In the genomic region with DNA sequence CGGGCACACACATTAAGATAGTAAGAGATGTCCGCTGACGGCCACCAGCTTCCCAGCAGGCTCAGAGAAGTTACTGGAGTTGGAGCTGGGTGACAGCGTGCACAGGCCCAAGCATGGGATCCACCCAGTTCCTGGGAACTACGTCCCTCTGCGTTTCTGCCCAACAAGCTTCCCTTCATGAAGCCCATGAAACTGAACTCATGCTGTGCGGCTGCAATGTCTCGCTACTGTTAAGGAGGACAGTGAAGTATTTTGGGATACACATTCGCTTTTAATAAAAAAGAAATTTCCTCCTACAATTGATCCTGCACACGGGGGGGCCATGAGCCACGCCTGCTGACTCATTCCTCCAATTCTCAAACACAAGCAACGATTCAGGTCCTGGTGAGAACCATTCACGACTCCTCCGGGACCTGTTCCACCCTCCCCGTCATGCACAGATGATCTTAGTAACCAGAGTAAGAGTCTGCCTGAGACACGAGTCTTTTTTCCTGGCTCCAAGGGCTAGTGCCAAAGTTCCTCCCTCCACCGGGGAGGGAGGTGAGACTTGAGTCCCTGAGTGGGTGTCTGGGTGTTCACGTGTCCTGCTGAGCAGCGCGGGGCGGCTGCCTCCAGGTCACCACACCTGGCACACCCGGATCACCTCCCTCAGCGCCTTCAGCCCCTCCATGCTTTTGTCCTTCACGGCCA, we compare ENCODE assay signal across 1 cellular context.
TF ChIP-seq lines count a peak whose summit lies in the region.

No MANE protein-coding gene starts in this region.

TF ChIP-seq in GM23338, 12 proteins besides CTCF, POLR2A, EP300 and RAD21 (continued from another document):
- TF ChIP-seq, protein P1, sequence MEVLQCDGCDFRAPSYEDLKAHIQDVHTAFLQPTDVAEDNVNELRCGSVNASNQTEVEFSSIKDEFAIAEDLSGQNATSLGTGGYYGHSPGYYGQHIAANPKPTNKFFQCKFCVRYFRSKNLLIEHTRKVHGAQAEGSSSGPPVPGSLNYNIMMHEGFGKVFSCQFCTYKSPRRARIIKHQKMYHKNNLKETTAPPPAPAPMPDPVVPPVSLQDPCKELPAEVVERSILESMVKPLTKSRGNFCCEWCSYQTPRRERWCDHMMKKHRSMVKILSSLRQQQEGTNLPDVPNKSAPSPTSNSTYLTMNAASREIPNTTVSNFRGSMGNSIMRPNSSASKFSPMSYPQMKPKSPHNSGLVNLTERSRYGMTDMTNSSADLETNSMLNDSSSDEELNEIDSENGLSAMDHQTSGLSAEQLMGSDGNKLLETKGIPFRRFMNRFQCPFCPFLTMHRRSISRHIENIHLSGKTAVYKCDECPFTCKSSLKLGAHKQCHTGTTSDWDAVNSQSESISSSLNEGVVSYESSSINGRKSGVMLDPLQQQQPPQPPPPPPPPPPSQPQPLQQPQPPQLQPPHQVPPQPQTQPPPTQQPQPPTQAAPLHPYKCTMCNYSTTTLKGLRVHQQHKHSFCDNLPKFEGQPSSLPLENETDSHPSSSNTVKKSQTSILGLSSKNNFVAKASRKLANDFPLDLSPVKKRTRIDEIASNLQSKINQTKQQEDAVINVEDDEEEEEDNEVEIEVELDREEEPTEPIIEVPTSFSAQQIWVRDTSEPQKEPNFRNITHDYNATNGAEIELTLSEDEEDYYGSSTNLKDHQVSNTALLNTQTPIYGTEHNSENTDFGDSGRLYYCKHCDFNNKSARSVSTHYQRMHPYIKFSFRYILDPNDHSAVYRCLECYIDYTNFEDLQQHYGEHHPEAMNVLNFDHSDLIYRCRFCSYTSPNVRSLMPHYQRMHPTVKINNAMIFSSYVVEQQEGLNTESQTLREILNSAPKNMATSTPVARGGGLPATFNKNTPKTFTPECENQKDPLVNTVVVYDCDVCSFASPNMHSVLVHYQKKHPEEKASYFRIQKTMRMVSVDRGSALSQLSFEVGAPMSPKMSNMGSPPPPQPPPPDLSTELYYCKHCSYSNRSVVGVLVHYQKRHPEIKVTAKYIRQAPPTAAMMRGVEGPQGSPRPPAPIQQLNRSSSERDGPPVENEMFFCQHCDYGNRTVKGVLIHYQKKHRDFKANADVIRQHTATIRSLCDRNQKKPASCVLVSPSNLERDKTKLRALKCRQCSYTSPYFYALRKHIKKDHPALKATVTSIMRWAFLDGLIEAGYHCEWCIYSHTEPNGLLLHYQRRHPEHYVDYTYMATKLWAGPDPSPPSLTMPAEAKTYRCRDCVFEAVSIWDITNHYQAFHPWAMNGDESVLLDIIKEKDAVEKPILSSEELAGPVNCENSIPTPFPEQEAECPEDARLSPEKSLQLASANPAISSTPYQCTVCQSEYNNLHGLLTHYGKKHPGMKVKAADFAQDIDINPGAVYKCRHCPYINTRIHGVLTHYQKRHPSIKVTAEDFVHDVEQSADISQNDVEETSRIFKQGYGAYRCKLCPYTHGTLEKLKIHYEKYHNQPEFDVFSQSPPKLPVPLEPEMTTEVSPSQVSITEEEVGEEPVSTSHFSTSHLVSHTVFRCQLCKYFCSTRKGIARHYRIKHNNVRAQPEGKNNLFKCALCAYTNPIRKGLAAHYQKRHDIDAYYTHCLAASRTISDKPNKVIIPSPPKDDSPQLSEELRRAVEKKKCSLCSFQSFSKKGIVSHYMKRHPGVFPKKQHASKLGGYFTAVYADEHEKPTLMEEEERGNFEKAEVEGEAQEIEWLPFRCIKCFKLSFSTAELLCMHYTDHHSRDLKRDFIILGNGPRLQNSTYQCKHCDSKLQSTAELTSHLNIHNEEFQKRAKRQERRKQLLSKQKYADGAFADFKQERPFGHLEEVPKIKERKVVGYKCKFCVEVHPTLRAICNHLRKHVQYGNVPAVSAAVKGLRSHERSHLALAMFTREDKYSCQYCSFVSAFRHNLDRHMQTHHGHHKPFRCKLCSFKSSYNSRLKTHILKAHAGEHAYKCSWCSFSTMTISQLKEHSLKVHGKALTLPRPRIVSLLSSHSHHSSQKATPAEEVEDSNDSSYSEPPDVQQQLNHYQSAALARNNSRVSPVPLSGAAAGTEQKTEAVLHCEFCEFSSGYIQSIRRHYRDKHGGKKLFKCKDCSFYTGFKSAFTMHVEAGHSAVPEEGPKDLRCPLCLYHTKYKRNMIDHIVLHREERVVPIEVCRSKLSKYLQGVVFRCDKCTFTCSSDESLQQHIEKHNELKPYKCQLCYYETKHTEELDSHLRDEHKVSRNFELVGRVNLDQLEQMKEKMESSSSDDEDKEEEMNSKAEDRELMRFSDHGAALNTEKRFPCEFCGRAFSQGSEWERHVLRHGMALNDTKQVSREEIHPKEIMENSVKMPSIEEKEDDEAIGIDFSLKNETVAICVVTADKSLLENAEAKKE (CRISPR knock-in tag; IDR thresholded peaks at IDR 0.05) = no peak
